In genomic region chr18:45978084-45978483, GRCh38 we compare ENCODE assay signal across 18 cellular contexts. TPM values are rescaled to one million over a fixed set of nuclear protein-coding genes. Genes with fewer than 3 reads are reported as not detected.
A peak's percentile ranks its signal among the peaks of the same experiment; 100 is the strongest.
DNase-seq lines count a peak whose midpoint lies in the region; ATAC-seq, FAIRE-seq and TF ChIP-seq lines count a peak whose summit lies in the region.
"Had no signal": no experiment of that assay in that cellular context is flagged by ENCODE, and none has a peak within 500 bp of the region (broad histone marks: within the 10 kb centered on the region; RNA-seq: fewer than 3 reads in every experiment).

No MANE protein-coding gene starts in this region.

- H2BK5ac ChIP-seq in IMR-90 (ENCODE audit: low read depth, low read length, poor library complexity, severe bottlenecking) = no peak overlapping the region

- H3K4me1 Mint-ChIP-seq in Calu3 (ENCODE audit: low read depth, unreplicated experiment) = peaks cover 35% of the 10 kb centered on the region
- H3K4me1 Mint-ChIP-seq in T-helper 17 cell = peaks cover 9% of the 10 kb centered on the region

- TF ChIP-seq POLR2A in IMR-90 (IDR thresholded peaks at IDR 0.05; ENCODE audit: low read depth, low read length) (no peak), HepG2 (IDR thresholded peaks at IDR 0.05; ENCODE audit: insufficient read depth in 1 of 2, low read depth in 2 of 2, low read length in 2 of 2) (no peak)

- no peak overlapping the region for H2AK9ac ChIP-seq in IMR-90 (replicated peaks; ENCODE audit: low read depth, low read length, poor library complexity)

- H3K9ac ChIP-seq in IMR-90 (ENCODE audit: low read depth, low read length) (no peak overlapping the region), HepG2 (ENCODE audit: insufficient read depth, low read depth, low read length) (no peak overlapping the region)

- TF ChIP-seq CTCF in Calu3 (IDR thresholded peaks at IDR 0.05; ENCODE audit: unreplicated experiment) (no peak), IMR-90 (conservative IDR thresholded peaks at IDR 0.05; ENCODE audit: low read depth, low read length) (no peak), HepG2 (CRISPR knock-in tag; IDR thresholded peaks at IDR 0.05) (no peak)

- no peak overlapping the region for H3K18ac ChIP-seq in IMR-90 (ENCODE audit: low read depth, low read length)

- DNase-seq in Calu3 = peak; percentile 66
- DNase-seq in IMR-90 = no peak
- DNase-seq in T-helper 17 cell = no peak
- DNase-seq in HepG2 (ENCODE audit: low spot score) = no peak
- no peak for DNase-seq in HTR-8/SVneo (ENCODE audit: insufficient read length, low spot score)
- no peak for DNase-seq in activated naive CD4-positive, alpha-beta T cell treated with anti-CD3 and anti-CD28 coated beads, Interleukin-2, amount 50 U/mL, for 16 hours
- DNase-seq in GOT3 (lab: John Stamatoyannopoulos, UW) = no peak
- DNase-seq: activated CD4-positive, CD25-positive, alpha-beta regulatory T cell treated with anti-CD3 and anti-CD28 coated beads, Interleukin-2, amount 50 U/mL, for 72 hours; activated naive CD4-positive, alpha-beta T cell treated with Interleukin-2 at 50 U/mL for 16 hours; dermis blood vessel endothelial cell; hypothalamus; left ventricle myocardium superior; naive thymus-derived CD4-positive, alpha-beta T cell; NCI-H1105 treated with DMSO at 0.1 percent for 48 hours; NCI-H748 treated with DMSO at 0.1 percent for 48 hours had no signal

- H3K27ac ChIP-seq in IMR-90 (ENCODE audit: insufficient read depth, low read length) (no peak overlapping the region), HepG2 (ENCODE audit: extremely low read length, insufficient read depth, low read length) (no peak overlapping the region)
- H3K27ac ChIP-seq: RWPE1, thoracic aorta had no signal

- no peak for TF ChIP-seq RAD21 in IMR-90 (IDR thresholded peaks at IDR 0.05; ENCODE audit: low read length)
- no peak for TF ChIP-seq RAD21 in HepG2 (CRISPR knock-in tag; IDR thresholded peaks at IDR 0.05)

- H3K9me3 ChIP-seq in IMR-90 (ENCODE audit: control insufficient read depth, insufficient read depth, low read length) = no peaks in the 10 kb centered on the region
- H3K9me3 ChIP-seq in T-helper 17 cell (ENCODE audit: control insufficient read depth, low read length, poor library complexity, severe bottlenecking) = no peaks in the 10 kb centered on the region
- no peaks in the 10 kb centered on the region for H3K9me3 ChIP-seq in HepG2 (ENCODE audit: low read length)
- H3K9me3 ChIP-seq: thoracic aorta had no signal

- H2AK5ac ChIP-seq in IMR-90 (ENCODE audit: low read depth, low read length) = no peak overlapping the region; the same call in 1 of the 2 replicates

- H3K4me3 ChIP-seq in IMR-90 (ENCODE audit: insufficient read depth, low read depth, low read length) (no peak overlapping the region), HepG2 (replicated peaks in 1 of 3; ENCODE audit: insufficient read depth in 1 of 3, low read depth in 2 of 3, low read length in 3 of 3) (no peak overlapping the region)
- H3K4me3 ChIP-seq: thoracic aorta had no signal

- CTCF ChIA-PET in Calu3 (lab: Charles Lee) (interaction anchor here (0.9 kb wide), 2 partner anchors 16 to 96 kb away, joined by 5 to 7 read pairs; no protein-coding TSS in a partner anchor), IMR-90 (lab: Yijun Ruan, JAX) (interaction anchor here (0.6 kb wide), 1 partner anchor 194 kb away, joined by 5 read pairs; no protein-coding TSS in a partner anchor), HepG2 (lab: Yijun Ruan, JAX; ENCODE audit: low intra/inter-chr PET ratio, low total read pairs) (no interaction called here)

- no peak overlapping the region for H3K27ac Mint-ChIP-seq in Calu3 (ENCODE audit: unreplicated experiment)
- H3K27ac Mint-ChIP-seq in T-helper 17 cell = peak overlapping the region; percentile 86

- no peaks in the 10 kb centered on the region for H3K9me3 Mint-ChIP-seq in Calu3 (ENCODE audit: low read depth, unreplicated experiment)
- H3K9me3 Mint-ChIP-seq: naive thymus-derived CD4-positive, alpha-beta T cell had no signal

- BruUV-seq in Calu3 (replicated peaks; lab: Mats Ljungman, UMichigan) (no TSS peak), IMR-90 (replicated peaks; lab: Mats Ljungman, UMichigan) (no TSS peak), HepG2 (replicated peaks; lab: Mats Ljungman, UMichigan) (no TSS peak)

- dilution Hi-C loops in IMR-90 (cut with HindIII; ENCODE audit: low sequenced_read_pairs, unreplicated experiment) = no loop called here

- H3K4me3 Mint-ChIP-seq in Calu3 (ENCODE audit: low read depth, unreplicated experiment) = no peak overlapping the region
- no peak overlapping the region for H3K4me3 Mint-ChIP-seq in T-helper 17 cell
- H3K4me3 Mint-ChIP-seq: naive thymus-derived CD4-positive, alpha-beta T cell had no signal

- H3K9me1 ChIP-seq in IMR-90 (ENCODE audit: insufficient read depth, low read length) = 0 out of 2 replicates have a peak, but pooled peaks cover under 1% of the 10 kb centered on the region

- ATAC-seq in IMR-90 (ENCODE audit: low read depth) (no peak), T-helper 17 cell (no peak), HepG2 (peak; percentile 39; the same call in 2 of the 3 replicates), HG03439 (IDR thresholded peaks at IDR 0.05; ENCODE audit: unreplicated experiment) (no peak)
- ATAC-seq: left ventricle myocardium superior; naive thymus-derived CD4-positive, alpha-beta T cell had no signal

- H2BK15ac ChIP-seq in IMR-90 (ENCODE audit: low read depth, low read length) = no peak overlapping the region

- H4K8ac ChIP-seq in IMR-90 (ENCODE audit: low read depth in 2 of 2, low read length in 2 of 2) = no peak overlapping the region

- H3K14ac ChIP-seq in IMR-90 (replicated peaks; ENCODE audit: low read depth, low read length) = no peak overlapping the region

- in situ Hi-C loops in IMR-90 (cut with MboI; ENCODE audit: low sequenced_read_pairs) = loop anchor here (5.0 kb wide), 1 partner anchor 94 kb away; the partner anchor contains the start of gene PSTPIP2
- in situ Hi-C loops in HepG2 (cut with HindIII; ENCODE audit: extremely low pct_ligation_motif_present, low pct_unique_long_range_greater_than_20kb) = no loop called here

- peak overlapping the region; percentile 48 for H2AFZ ChIP-seq in IMR-90 (replicated peaks; ENCODE audit: low read length, poor library complexity)
- no peak overlapping the region for H2AFZ ChIP-seq in HepG2 (ENCODE audit: low read length)

- no peak overlapping the region for H4K5ac ChIP-seq in IMR-90 (ENCODE audit: low read depth, low read length)

- H2BK20ac ChIP-seq in IMR-90 (ENCODE audit: low read depth, low read length) = no peak overlapping the region; the same call in 1 of the 2 replicates

- no peak overlapping the region for H3K4me2 ChIP-seq in IMR-90 (ENCODE audit: low read depth, low read length)
- no peak overlapping the region for H3K4me2 ChIP-seq in HepG2 (ENCODE audit: low read depth, low read length)

- no peaks in the 10 kb centered on the region for H3K27me3 ChIP-seq in IMR-90 (ENCODE audit: control insufficient read depth, insufficient read depth, low read length)
- H3K27me3 ChIP-seq in HepG2 (ENCODE audit: control insufficient read depth in 1 of 2, insufficient read depth in 2 of 2, low read length in 2 of 2) = no peaks in the 10 kb centered on the region

- intact Hi-C loops in Calu3 (cut with micrococcal nuclease; ENCODE audit: unreplicated experiment) = loop anchor here (2.0 kb wide), 1 partner anchor 95 kb away; the partner anchor contains the start of gene PSTPIP2
- intact Hi-C loops in IMR-90 (cut with micrococcal nuclease) = no loop called here
- intact Hi-C loops in HepG2 (cut with micrococcal nuclease; ENCODE audit: unreplicated experiment) = no loop called here

- H3K36me3 ChIP-seq in IMR-90 (ENCODE audit: control insufficient read depth, insufficient read depth, low read length) = no peaks in the 10 kb centered on the region
- no peaks in the 10 kb centered on the region for H3K36me3 ChIP-seq in HepG2 (replicated peaks in 1 of 2; ENCODE audit: control insufficient read depth in 1 of 2, insufficient read depth in 2 of 2, low read length in 2 of 2)
- H3K36me3 ChIP-seq: thoracic aorta had no signal

- no peaks in the 10 kb centered on the region for H3K79me2 ChIP-seq in HepG2 (ENCODE audit: insufficient read depth, low read length)

- POLR2A ChIA-PET in IMR-90 (lab: Charles Lee; ENCODE audit: unreplicated experiment) (no interaction called here), HepG2 (lab: Yijun Ruan, JAX) (no interaction called here)

- no peak overlapping the region for H2BK120ac ChIP-seq in IMR-90 (ENCODE audit: low read depth, low read length)

- H4K20me1 ChIP-seq in IMR-90 (ENCODE audit: insufficient read depth, low read length) (no peaks in the 10 kb centered on the region), HepG2 (ENCODE audit: insufficient read depth, low read length) (no peaks in the 10 kb centered on the region)

- no peak overlapping the region for H3K56ac ChIP-seq in IMR-90 (ENCODE audit: extremely low read depth, insufficient read depth, low read length)

- 0 out of 2 replicates have a peak, but pooled peaks cover 2% of the 10 kb centered on the region for H3K4me1 ChIP-seq in IMR-90 (ENCODE audit: control insufficient read depth, insufficient read depth, low read length)
- peaks cover 24% of the 10 kb centered on the region for H3K4me1 ChIP-seq in HepG2 (ENCODE audit: insufficient read depth, low read length)

- H3K36me3 Mint-ChIP-seq in Calu3 (ENCODE audit: insufficient read depth, unreplicated experiment) (no peaks in the 10 kb centered on the region), T-helper 17 cell (ENCODE audit: low read depth) (no peaks in the 10 kb centered on the region)

- no CpG with 5 or more reads among the region's 1 CpG for WGBS in IMR-90 (ENCODE audit: extremely low coverage in 2 of 2, insufficient read length in 1 of 2), 2 experiments
- no CpG with 5 or more reads among the region's 1 CpG for WGBS in HepG2 (ENCODE audit: low lambda C conversion rate)

- no peak overlapping the region for H4K91ac ChIP-seq in IMR-90 (ENCODE audit: insufficient read depth, low read depth, low read length)

- H3K4ac ChIP-seq in IMR-90 (ENCODE audit: low read depth, low read length) = no peak overlapping the region

- FAIRE-seq in HepG2 (lab: Jason Lieb, UNC) (no peak), HTR-8/SVneo (lab: Jason Lieb, UNC) (no peak)

- no peaks in the 10 kb centered on the region for H3K79me1 ChIP-seq in IMR-90 (ENCODE audit: low read depth in 1 of 2, low read length in 2 of 2)

- H3K23ac ChIP-seq in IMR-90 (ENCODE audit: low read depth, low read length) = no peak overlapping the region; the same call in 1 of the 2 replicates

- H3K27me3 Mint-ChIP-seq in Calu3 (ENCODE audit: unreplicated experiment) = no peaks in the 10 kb centered on the region
- H3K27me3 Mint-ChIP-seq in T-helper 17 cell = no peaks in the 10 kb centered on the region
- H3K27me3 Mint-ChIP-seq: naive thymus-derived CD4-positive, alpha-beta T cell had no signal

- TF ChIP-seq EP300 in HepG2 (IDR thresholded peaks at IDR 0.05; ENCODE audit: low read depth in 2 of 2, low read length in 2 of 2) (no peak), HepG2 (CRISPR knock-in tag; IDR thresholded peaks at IDR 0.05; ENCODE audit: borderline replicate concordance) (no peak)

RNA-seq across cellular contexts. Expression of gene EPG5, which starts 11.0 kb away (rescaled TPM):
- total RNA-seq in Calu3 (2022) = 25.6 and 27.6 TPM in 2 replicates
- 104 and 114 TPM in 2 replicates for total RNA-seq in IMR-90 (2012; rRNA removed)
- polyA plus RNA-seq in IMR-90 (2012; rRNA removed) = 35.1 and 37.3 TPM in 2 replicates
- polyA plus RNA-seq in IMR-90 (2012; cell fraction: cytosol; rRNA removed) = 15.1 and 15.2 TPM in 2 replicates
- polyA plus RNA-seq in IMR-90 (2012; cell fraction: nucleus; rRNA removed; ENCODE audit: low replicate concordance) = 48.7 and 107 TPM in 2 replicates
- 10 to 100 TPM; 46.6 to 76.5 TPM for total RNA-seq in T-helper 17 cell
- 6.7 and 13.3 TPM in 2 replicates for total RNA-seq in HepG2 (2016; rRNA removed; fragmentation: Illumina TruSeq; extraction: Trizol)
- 1.4 and 1.8 TPM in 2 replicates for total RNA-seq in HepG2 (2016; cell fraction: cytosol; rRNA removed; fragmentation: Illumina TruSeq; extraction: Trizol; ENCODE audit: low read depth)
- 8.3 and 11.8 TPM in 2 replicates for total RNA-seq in HepG2 (2016; cell fraction: insoluble cytoplasmic fraction; rRNA removed; fragmentation: Illumina TruSeq; extraction: Trizol)
- total RNA-seq in HepG2 (2016; cell fraction: membrane; rRNA removed; fragmentation: Illumina TruSeq; extraction: Trizol) = 2.4 TPM in 2 replicates
- total RNA-seq in HepG2 (2016; cell fraction: nucleus; rRNA removed; fragmentation: Illumina TruSeq; extraction: Trizol) = 18.5 and 19.8 TPM in 2 replicates
- 7.1 and 9.3 TPM in 2 replicates for polyA plus RNA-seq in HepG2 (2011; rRNA removed)
- 6.6 and 7.9 TPM in 2 replicates for polyA plus RNA-seq in HepG2 (2011; cell fraction: cytosol; rRNA removed)
- polyA plus RNA-seq in HepG2 (2011; cell fraction: nucleus; rRNA removed) = 18.6 and 19.9 TPM in 2 replicates
- polyA plus RNA-seq in HepG2 (2012) = 4.5 and 5.4 TPM in 2 replicates
- polyA plus RNA-seq in HepG2 (2016; cell fraction: cytosol; fragmentation: Illumina TruSeq; extraction: Trizol; ENCODE audit: low read depth) = 0.27 and 0.32 TPM in 2 replicates
- polyA plus RNA-seq in HepG2 (2016; cell fraction: insoluble cytoplasmic fraction; fragmentation: Illumina TruSeq; extraction: Trizol; ENCODE audit: low read depth) = 5.1 and 5.6 TPM in 2 replicates
- 0.64 and 0.95 TPM in 2 replicates for polyA plus RNA-seq in HepG2 (2016; cell fraction: membrane; fragmentation: Illumina TruSeq; extraction: Trizol; ENCODE audit: low read depth)
- 7.2 and 10.0 TPM in 2 replicates for polyA plus RNA-seq in HepG2 (2016; cell fraction: nucleus; fragmentation: Illumina TruSeq; extraction: Trizol; ENCODE audit: insufficient read depth, low read depth)
- 45.0 and 55.8 TPM in 2 replicates for polyA minus RNA-seq in HepG2 (2011; rRNA and poly(A)+ RNA removed; ENCODE audit: low replicate concordance)
- 10.0 and 13.8 TPM in 2 replicates for polyA minus RNA-seq in HepG2 (2011; cell fraction: cytosol; rRNA and poly(A)+ RNA removed)
- polyA minus RNA-seq in HepG2 (2011; cell fraction: nucleus; rRNA and poly(A)+ RNA removed) = 48.5 and 49.4 TPM in 2 replicates
